In genomic region chr3:191296041-191296541, GRCh38 we compare ENCODE assay signal across 12 cellular contexts. TPM values are rescaled to one million over a fixed set of nuclear protein-coding genes. Genes with fewer than 3 reads are reported as not detected.
DNase-seq lines count a peak whose midpoint lies in the region; ATAC-seq and TF ChIP-seq lines count a peak whose summit lies in the region.
"Had no signal": no experiment of that assay in that cellular context is flagged by ENCODE, and none has a peak within 500 bp of the region (broad histone marks: within the 10 kb centered on the region; RNA-seq: fewer than 3 reads in every experiment).

No MANE protein-coding gene starts in this region.

- no peaks in the 10 kb centered on the region for H3K27me3 ChIP-seq in foreskin keratinocyte
- H3K27me3 ChIP-seq: uterus had no signal

- DNase-seq in SKM-1 (lab: John Stamatoyannopoulos, UW; ENCODE audit: unreplicated experiment) (peak; percentile 19), NCI-H2029 (lab: John Stamatoyannopoulos, UW) (no peak), T1000 (lab: John Stamatoyannopoulos, UW) (no peak), foreskin keratinocyte (no peak), activated gamma-delta T cell treated with Interleukin-2 at 50 U/mL for 16 hours (no peak)
- DNase-seq: stimulated activated CD4-positive, alpha-beta T cell treated with anti-CD3 and anti-CD28 coated beads, Interleukin-15, amount 100 ng/mL, for 24 hours; uterus had no signal

- no peaks in the 10 kb centered on the region for H3K4me1 ChIP-seq in foreskin keratinocyte
- H3K4me1 ChIP-seq: uterus had no signal

- TF ChIP-seq CTCF in foreskin keratinocyte (conservative IDR thresholded peaks at IDR 0.05) = no peak

- H3K27ac ChIP-seq in foreskin keratinocyte = no peak overlapping the region
- H3K27ac ChIP-seq: uterus had no signal

- ATAC-seq in GM18498 (IDR thresholded peaks at IDR 0.05; ENCODE audit: unreplicated experiment) (peak; percentile 89), GM21423 (IDR thresholded peaks at IDR 0.05; ENCODE audit: unreplicated experiment) (peak; percentile 88), HG03159 (IDR thresholded peaks at IDR 0.05; ENCODE audit: unreplicated experiment) (peak; percentile 89), foreskin keratinocyte (no peak)
- ATAC-seq: Panc1 had no signal

RNA-seq across cellular contexts. Expression of gene CCDC50, which starts 33.1 kb away (rescaled TPM):
- total RNA-seq in foreskin keratinocyte = 49.0 and 56.2 TPM in 2 replicates
- polyA plus RNA-seq in foreskin keratinocyte = 35.0 and 35.1 TPM in 2 replicates

RNA-seq across cellular contexts. Expression of gene UTS2B, which starts 34.2 kb away (rescaled TPM):
- 0.11 TPM in 1 of 2 replicates, not detected in the other for total RNA-seq in foreskin keratinocyte
- 0.03 and 0.07 TPM in 2 replicates for polyA plus RNA-seq in foreskin keratinocyte
- total RNA-seq: lower leg skin had no signal
